In genomic region chr18:7666195-7666776, GRCh38 we compare ENCODE assay signal across 16 cellular contexts.
A peak's percentile ranks its signal among the peaks of the same experiment; 100 is the strongest.
DNase-seq lines count a peak whose midpoint lies in the region; ATAC-seq and TF ChIP-seq lines count a peak whose summit lies in the region.
"Had no signal": no experiment of that assay in that cellular context is flagged by ENCODE, and none has a peak within 500 bp of the region (broad histone marks: within the 10 kb centered on the region; RNA-seq: fewer than 3 reads in every experiment).

No MANE protein-coding gene starts in this region.

- H3K4me3 Mint-ChIP-seq in endodermal cell (no peak overlapping the region), neural crest cell (no peak overlapping the region)
- H3K4me3 Mint-ChIP-seq: IgD-negative memory B cell had no signal

- DNase-seq in ELF-1 (ENCODE audit: low read depth, low spot score) (peak; percentile 19), endodermal cell (no peak), neural crest cell (ENCODE audit: low read depth, low spot score) (no peak), epidermal melanocyte (ENCODE audit: insufficient read length, low spot score) (no peak)
- DNase-seq: C1 segment of cervical spinal cord, DMS153, EL, NCI-H1436, NCI-H2029 treated with DMSO at 0.1 percent for 48 hours, NCI-H524, SIG-M5 had no signal

- H3K4me3 ChIP-seq in HUES48 (ENCODE audit: low read depth, low read length) (peak overlapping the region; percentile 27; the same call in 1 of the 2 replicates), endodermal cell (ENCODE audit: low read length) (no peak overlapping the region)

- H3K4me1 Mint-ChIP-seq in endodermal cell, result peaks cover 14% of the 10 kb centered on the region
- peaks cover 36% of the 10 kb centered on the region for H3K4me1 Mint-ChIP-seq in neural crest cell
- H3K4me1 Mint-ChIP-seq: IgD-negative memory B cell had no signal

- TF ChIP-seq POLR2A in GM18505 (IDR thresholded peaks at IDR 0.05; ENCODE audit: borderline replicate concordance, extremely low read depth, insufficient read depth, insufficient read length), result no peak

- H3K9me3 Mint-ChIP-seq in endodermal cell (no peaks in the 10 kb centered on the region), neural crest cell (no peaks in the 10 kb centered on the region)

- TF ChIP-seq CTCF in endodermal cell (conservative IDR thresholded peaks at IDR 0.05) (peak; percentile 66), neural crest cell (conservative IDR thresholded peaks at IDR 0.05) (peak; percentile 26)

- peak overlapping the region; percentile 35 for H3K27ac ChIP-seq in HUES48 (ENCODE audit: low read depth, low read length)
- H3K27ac ChIP-seq in endodermal cell (ENCODE audit: low read depth, low read length), result peak overlapping the region; percentile 19

- H3K4me1 ChIP-seq in HUES48 (ENCODE audit: control insufficient read depth, insufficient read depth, low read length) (peaks cover 19% of the 10 kb centered on the region), endodermal cell (ENCODE audit: control insufficient read depth, insufficient read depth, low read length) (no peaks in the 10 kb centered on the region)

- H3K27ac Mint-ChIP-seq in endodermal cell (peak overlapping the region; percentile 32), neural crest cell (ENCODE audit: unreplicated experiment) (no peak overlapping the region)
- H3K27ac Mint-ChIP-seq: IgD-negative memory B cell had no signal

- no peak for ATAC-seq in HG03196 (IDR thresholded peaks at IDR 0.05; ENCODE audit: unreplicated experiment)
- no peak for ATAC-seq in HG02885 (IDR thresholded peaks at IDR 0.05; ENCODE audit: poor library complexity, unreplicated experiment)
- no peak for ATAC-seq in GM18505 (IDR thresholded peaks at IDR 0.05; ENCODE audit: unreplicated experiment)

- H3K27me3 ChIP-seq in HUES48 (ENCODE audit: control insufficient read depth, insufficient read depth, low read length), result no peaks in the 10 kb centered on the region
- H3K27me3 ChIP-seq in endodermal cell (ENCODE audit: control insufficient read depth, insufficient read depth, low read length, poor library complexity, severe bottlenecking), result no peaks in the 10 kb centered on the region

- no peaks in the 10 kb centered on the region for H3K9me3 ChIP-seq in HUES48 (ENCODE audit: control insufficient read depth, insufficient read depth, low read length)
- no peaks in the 10 kb centered on the region for H3K9me3 ChIP-seq in endodermal cell (ENCODE audit: control insufficient read depth, low read length)

- H3K27me3 Mint-ChIP-seq in endodermal cell (ENCODE audit: insufficient read depth), result no peaks in the 10 kb centered on the region
- no peaks in the 10 kb centered on the region for H3K27me3 Mint-ChIP-seq in neural crest cell (ENCODE audit: low read depth)

- H3K36me3 ChIP-seq in HUES48 (ENCODE audit: control insufficient read depth, insufficient read depth, low read length) (no peaks in the 10 kb centered on the region), endodermal cell (ENCODE audit: control insufficient read depth, insufficient read depth, low read length) (peaks cover 12% of the 10 kb centered on the region)

- H3K36me3 Mint-ChIP-seq in endodermal cell (ENCODE audit: low read depth) (no peaks in the 10 kb centered on the region), neural crest cell (ENCODE audit: low read depth) (no peaks in the 10 kb centered on the region)
- H3K36me3 Mint-ChIP-seq: IgD-negative memory B cell had no signal

- H3K9ac ChIP-seq in HUES48 (ENCODE audit: low read depth, low read length) (no peak overlapping the region), endodermal cell (ENCODE audit: extremely low read depth, low read length, poor library complexity, severe bottlenecking) (no peak overlapping the region)

- 0 to 39% methylated on average over 1 to 4 of the region's 4 CpGs for WGBS in endodermal cell (ENCODE audit: insufficient coverage in 1 of 2, insufficient read length in 1 of 2), 2 experiments
